Comparison of ENCODE assay signal across 2 cellular contexts in the genomic region with DNA sequence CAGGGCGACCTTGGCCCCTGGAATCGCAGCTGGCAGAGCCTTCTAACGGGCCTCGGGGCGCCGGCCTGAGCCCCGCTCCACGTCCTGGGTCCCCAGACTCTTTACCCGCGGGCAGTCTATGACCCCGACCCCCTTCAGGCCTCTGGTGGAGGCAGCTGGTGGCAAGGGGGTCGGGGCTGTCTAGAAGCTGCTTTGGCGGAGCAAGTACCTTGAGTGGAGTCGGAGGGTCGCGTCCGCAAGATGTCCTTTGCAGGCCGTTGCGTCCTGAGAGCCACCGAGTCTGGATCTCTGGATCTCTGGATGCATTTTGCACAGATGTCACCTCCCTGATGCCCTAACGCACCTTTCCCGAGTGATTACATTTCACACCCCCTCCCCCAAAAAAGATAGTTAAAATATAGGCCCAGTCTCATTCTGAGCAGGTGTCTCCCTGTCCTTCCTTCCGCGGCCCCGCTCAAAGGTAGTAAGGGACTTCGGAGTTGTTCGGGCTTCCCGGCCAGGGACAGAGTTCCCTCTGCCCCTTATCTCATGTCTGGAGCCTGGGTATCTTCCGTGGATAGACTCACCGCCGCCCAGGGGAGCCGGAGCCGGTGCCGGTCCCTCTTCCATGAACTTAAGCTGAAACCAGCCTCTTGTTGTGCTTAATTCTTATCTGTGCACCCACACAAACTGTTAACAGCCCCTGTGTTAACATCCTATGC.
TF ChIP-seq lines count a peak whose summit lies in the region.

No MANE protein-coding gene starts in this region.

TF ChIP-seq in HEK293, 187 proteins besides CTCF, POLR2A, EP300 and RAD21:
- TF ChIP-seq TRIM28 (IDR thresholded peaks at IDR 0.05; ENCODE audit: borderline replicate concordance, low read length), result no peak
- TF ChIP-seq ZSCAN30 (tag by site-specific recombination; IDR thresholded peaks at IDR 0.05), result peak; percentile 54; the same call in 1 of the 2 replicates
- TF ChIP-seq ZBTB8A (tag by site-specific recombination; IDR thresholded peaks at IDR 0.05), result 0 out of 2 replicates have a peak, but pooled peaks have one; percentile 27
- TF ChIP-seq, protein P1, sequence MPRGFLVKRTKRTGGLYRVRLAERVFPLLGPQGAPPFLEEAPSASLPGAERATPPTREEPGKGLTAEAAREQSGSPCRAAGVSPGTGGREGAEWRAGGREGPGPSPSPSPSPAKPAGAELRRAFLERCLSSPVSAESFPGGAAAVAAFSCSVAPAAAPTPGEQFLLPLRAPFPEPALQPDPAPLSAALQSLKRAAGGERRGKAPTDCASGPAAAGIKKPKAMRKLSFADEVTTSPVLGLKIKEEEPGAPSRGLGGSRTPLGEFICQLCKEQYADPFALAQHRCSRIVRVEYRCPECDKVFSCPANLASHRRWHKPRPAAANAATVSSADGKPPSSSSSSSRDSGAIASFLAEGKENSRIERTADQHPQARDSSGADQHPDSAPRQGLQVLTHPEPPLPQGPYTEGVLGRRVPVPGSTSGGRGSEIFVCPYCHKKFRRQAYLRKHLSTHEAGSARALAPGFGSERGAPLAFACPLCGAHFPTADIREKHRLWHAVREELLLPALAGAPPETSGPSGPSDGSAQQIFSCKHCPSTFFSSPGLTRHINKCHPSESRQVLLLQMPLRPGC (tag by site-specific recombination; IDR thresholded peaks at IDR 0.05), result no peak
- TF ChIP-seq, protein P2, sequence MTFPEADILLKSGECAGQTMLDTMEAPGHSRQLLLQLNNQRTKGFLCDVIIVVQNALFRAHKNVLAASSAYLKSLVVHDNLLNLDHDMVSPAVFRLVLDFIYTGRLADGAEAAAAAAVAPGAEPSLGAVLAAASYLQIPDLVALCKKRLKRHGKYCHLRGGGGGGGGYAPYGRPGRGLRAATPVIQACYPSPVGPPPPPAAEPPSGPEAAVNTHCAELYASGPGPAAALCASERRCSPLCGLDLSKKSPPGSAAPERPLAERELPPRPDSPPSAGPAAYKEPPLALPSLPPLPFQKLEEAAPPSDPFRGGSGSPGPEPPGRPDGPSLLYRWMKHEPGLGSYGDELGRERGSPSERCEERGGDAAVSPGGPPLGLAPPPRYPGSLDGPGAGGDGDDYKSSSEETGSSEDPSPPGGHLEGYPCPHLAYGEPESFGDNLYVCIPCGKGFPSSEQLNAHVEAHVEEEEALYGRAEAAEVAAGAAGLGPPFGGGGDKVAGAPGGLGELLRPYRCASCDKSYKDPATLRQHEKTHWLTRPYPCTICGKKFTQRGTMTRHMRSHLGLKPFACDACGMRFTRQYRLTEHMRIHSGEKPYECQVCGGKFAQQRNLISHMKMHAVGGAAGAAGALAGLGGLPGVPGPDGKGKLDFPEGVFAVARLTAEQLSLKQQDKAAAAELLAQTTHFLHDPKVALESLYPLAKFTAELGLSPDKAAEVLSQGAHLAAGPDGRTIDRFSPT (tag by site-specific recombination; IDR thresholded peaks at IDR 0.05), result 0 out of 2 replicates have a peak, but pooled peaks have one; percentile 18
- 0 out of 2 replicates have a peak, but pooled peaks have one; percentile 36 for TF ChIP-seq ZBTB7A (tag by site-specific recombination; IDR thresholded peaks at IDR 0.05; ENCODE audit: low read depth)
- TF ChIP-seq ZBTB48 (tag by site-specific recombination; IDR thresholded peaks at IDR 0.05), result peak; percentile 94
- peak; percentile 48; the same call in 1 of the 2 replicates for TF ChIP-seq KLF10 (tag by site-specific recombination; IDR thresholded peaks at IDR 0.05)
- 0 out of 2 replicates have a peak, but pooled peaks have one; percentile 29 for TF ChIP-seq HOXC10 (CRISPR knock-in tag; IDR thresholded peaks at IDR 0.05)
- TF ChIP-seq ZNF623 (tag by site-specific recombination; IDR thresholded peaks at IDR 0.05), result 0 out of 2 replicates have a peak, but pooled peaks have one; percentile 7
- TF ChIP-seq ZNF112 (tag by site-specific recombination; IDR thresholded peaks at IDR 0.05), result no peak
- no peak for TF ChIP-seq BCL11B (tag by site-specific recombination; IDR thresholded peaks at IDR 0.05; ENCODE audit: low read depth)
- TF ChIP-seq ZNF335 (tag by site-specific recombination; conservative IDR thresholded peaks at IDR 0.05), result peak; percentile 52

TF ChIP-seq in K562, 482 proteins besides CTCF, POLR2A, EP300 and RAD21:
- TF ChIP-seq TEAD1 (CRISPR knock-in tag; IDR thresholded peaks at IDR 0.05) (0 out of 4 replicates have a peak, but pooled peaks of 1 of the 2 experiments have one; percentile 50), ZNF785 (CRISPR knock-in tag; IDR thresholded peaks at IDR 0.05) (no peak), NCOA2 (IDR thresholded peaks at IDR 0.05; ENCODE audit: partially characterized antibody in 2 of 2) (peak in 1 of 2 experiments; percentile 17), TCF3 (CRISPR knock-in tag; IDR thresholded peaks at IDR 0.05) (0 out of 2 replicates have a peak, but pooled peaks have one; percentile 18), CBFA2T3 (IDR thresholded peaks at IDR 0.05) (peak; percentile 16; the same call in 1 of the 2 replicates)
- TF ChIP-seq, protein P3, sequence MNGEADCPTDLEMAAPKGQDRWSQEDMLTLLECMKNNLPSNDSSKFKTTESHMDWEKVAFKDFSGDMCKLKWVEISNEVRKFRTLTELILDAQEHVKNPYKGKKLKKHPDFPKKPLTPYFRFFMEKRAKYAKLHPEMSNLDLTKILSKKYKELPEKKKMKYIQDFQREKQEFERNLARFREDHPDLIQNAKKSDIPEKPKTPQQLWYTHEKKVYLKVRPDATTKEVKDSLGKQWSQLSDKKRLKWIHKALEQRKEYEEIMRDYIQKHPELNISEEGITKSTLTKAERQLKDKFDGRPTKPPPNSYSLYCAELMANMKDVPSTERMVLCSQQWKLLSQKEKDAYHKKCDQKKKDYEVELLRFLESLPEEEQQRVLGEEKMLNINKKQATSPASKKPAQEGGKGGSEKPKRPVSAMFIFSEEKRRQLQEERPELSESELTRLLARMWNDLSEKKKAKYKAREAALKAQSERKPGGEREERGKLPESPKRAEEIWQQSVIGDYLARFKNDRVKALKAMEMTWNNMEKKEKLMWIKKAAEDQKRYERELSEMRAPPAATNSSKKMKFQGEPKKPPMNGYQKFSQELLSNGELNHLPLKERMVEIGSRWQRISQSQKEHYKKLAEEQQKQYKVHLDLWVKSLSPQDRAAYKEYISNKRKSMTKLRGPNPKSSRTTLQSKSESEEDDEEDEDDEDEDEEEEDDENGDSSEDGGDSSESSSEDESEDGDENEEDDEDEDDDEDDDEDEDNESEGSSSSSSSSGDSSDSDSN (IDR thresholded peaks at IDR 0.05; ENCODE audit: borderline replicate concordance in 1 of 2, low read depth in 2 of 2, low read length in 2 of 2), result peak; percentile 63 to 67; a peak in 2 of 4 replicates
- TF ChIP-seq, protein P4, sequence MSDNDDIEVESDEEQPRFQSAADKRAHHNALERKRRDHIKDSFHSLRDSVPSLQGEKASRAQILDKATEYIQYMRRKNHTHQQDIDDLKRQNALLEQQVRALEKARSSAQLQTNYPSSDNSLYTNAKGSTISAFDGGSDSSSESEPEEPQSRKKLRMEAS (CRISPR knock-in tag; IDR thresholded peaks at IDR 0.05), result no peak
